8 cellular contexts compared by ENCODE assay signal in genomic region chr9:136267261-136268111, GRCh38. TPM values are rescaled to one million over a fixed set of nuclear protein-coding genes. Genes with fewer than 3 reads are reported as not detected.
DNase-seq lines count a peak whose midpoint lies in the region; ATAC-seq and TF ChIP-seq lines count a peak whose summit lies in the region.

No MANE protein-coding gene starts in this region.

- peak; percentile 62 for ATAC-seq in HG02610 (IDR thresholded peaks at IDR 0.05; ENCODE audit: unreplicated experiment)

- TF ChIP-seq POLR2A in lower leg skin (IDR thresholded peaks at IDR 0.05): no peak

- peak; percentile 82 for DNase-seq in GM06990 (ENCODE audit: extremely low read depth, insufficient read length)
- DNase-seq in NCI-H2081 (lab: John Stamatoyannopoulos, UW): peak; percentile 75 to 76
- peak; percentile 77 to 81 for DNase-seq in activated CD4-positive, alpha-beta T cell treated with anti-CD3 and anti-CD28 coated beads, Interleukin-2, amount 50 U/mL, for 24 hours (ENCODE audit: low read depth in 1 of 2, low spot score in 1 of 2)
- DNase-seq in dermis blood vessel endothelial cell: peak; percentile 87
- DNase-seq in lower leg skin (ENCODE audit: low spot score in 2 of 2): peak; percentile 51 to 94
- peak; percentile 86 for DNase-seq in stimulated activated CD4-positive, alpha-beta T cell treated with anti-CD3 and anti-CD28 coated beads, Interleukin-4, amount 100 ng/mL, for 24 hours
- no peak for DNase-seq in NCI-H128 (lab: John Stamatoyannopoulos, UW; ENCODE audit: unreplicated experiment)

- H3K4me3 ChIP-seq in GM06990 (replicated peaks; ENCODE audit: low read depth, low read length) (peak overlapping the region; percentile 46), lower leg skin (ENCODE audit: low read depth, poor library complexity, severe bottlenecking) (no peak overlapping the region)

- H3K27me3 ChIP-seq in GM06990 (replicated peaks; ENCODE audit: control insufficient read depth, insufficient read depth, low read length): no peaks in the 10 kb centered on the region; the same call in none of the 2 replicates

- 12 to 22% methylated on average over 39 to 40 of the region's 60 CpGs for WGBS in lower leg skin, 2 donors

- intact Hi-C loops in lower leg skin (cut with DNase I; ENCODE audit: low total_unique reads): no loop called here

- TF ChIP-seq CTCF in GM06990 (IDR thresholded peaks at IDR 0.05; ENCODE audit: insufficient read depth, low read length, poor library complexity, severe bottlenecking) (peak; percentile 47), lower leg skin (IDR thresholded peaks at IDR 0.05) (no peak)

- no peaks in the 10 kb centered on the region for H3K36me3 ChIP-seq in GM06990 (ENCODE audit: control insufficient read depth, insufficient read depth, low read length)

RNA-seq across cellular contexts. Expression of gene QSOX2, which starts 21.9 kb away (rescaled TPM):
- 9.0 and 20.1 TPM in 2 replicates for total RNA-seq in dermis blood vessel endothelial cell
- 10 to 100 TPM in 2 of 4 donors, 1 to 10 TPM in 2; 8.7 to 13.0 (median 11.1) TPM for total RNA-seq in lower leg skin

RNA-seq across cellular contexts. Expression of gene CCDC187, which starts 36.4 kb away (rescaled TPM):
- not detected in 2 replicates for total RNA-seq in dermis blood vessel endothelial cell
- 1 to 10 TPM in 1 of 4 donors, not detected in 3; 1.1 TPM for total RNA-seq in lower leg skin

RNA-seq across cellular contexts. Expression of gene GPSM1, which starts 59.9 kb away (rescaled TPM):
- total RNA-seq in dermis blood vessel endothelial cell (27.2 and 37.1 TPM in 2 replicates), lower leg skin (10 to 100 TPM; 21.0 to 37.1 (median 28.1) TPM)
